17 cellular contexts compared by ENCODE assay signal in the genomic region with DNA sequence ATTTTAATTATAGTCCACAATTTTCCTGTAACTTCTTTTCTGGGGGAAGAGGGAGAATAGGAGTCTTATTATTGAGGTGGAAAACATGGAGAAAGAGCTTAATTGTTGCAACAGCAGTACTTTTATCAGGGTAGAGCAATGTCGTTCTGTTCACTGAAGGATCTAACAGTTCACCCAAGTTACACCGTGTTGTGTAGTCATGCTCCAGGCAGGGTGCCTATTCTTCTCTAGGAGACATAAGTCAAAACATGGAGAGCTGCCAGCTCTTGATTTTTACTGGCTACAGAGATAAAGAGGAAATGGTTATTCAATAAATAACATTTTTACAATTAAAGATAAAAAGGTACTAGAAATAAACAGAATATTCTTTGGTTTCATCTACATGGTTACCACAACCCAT.
DNase-seq lines count a peak whose midpoint lies in the region; ATAC-seq, FAIRE-seq and TF ChIP-seq lines count a peak whose summit lies in the region.
"Had no signal": no experiment of that assay in that cellular context is flagged by ENCODE, and none has a peak within 500 bp of the region (broad histone marks: within the 10 kb centered on the region; RNA-seq: fewer than 3 reads in every experiment).

No MANE protein-coding gene starts in this region.

- H3K27ac ChIP-seq in GM23338 (ENCODE audit: low read depth) = no peak overlapping the region
- H3K27ac ChIP-seq in OCI-LY7 (ENCODE audit: low read depth, low read length, poor library complexity, severe bottlenecking) = no peak overlapping the region

- H3K27ac Mint-ChIP-seq in GM23338 = no peak overlapping the region
- H3K27ac Mint-ChIP-seq: stimulated activated effector memory CD8-positive, alpha-beta T cell treated with anti-CD3 and anti-CD28 coated beads, Interleukin-12 subunit alpha, Interleukin-12 subunit beta, amount 100 ng/mL, for 72 hours had no signal

- no peak overlapping the region for H3K4me3 Mint-ChIP-seq in GM23338
- H3K4me3 Mint-ChIP-seq: activated T-cell treated with anti-CD3 and anti-CD28 coated beads, Interleukin-2, amount 50 U/mL, for 4 hours; brain; stimulated activated effector memory CD8-positive, alpha-beta T cell treated with anti-CD3 and anti-CD28 coated beads, Interleukin-12 subunit alpha, Interleukin-12 subunit beta, amount 100 ng/mL, for 72 hours had no signal

- ATAC-seq in GM23338 (no peak), GM18517 (IDR thresholded peaks at IDR 0.05; ENCODE audit: unreplicated experiment) (no peak)
- ATAC-seq: activated T-cell treated with anti-CD3 and anti-CD28 coated beads, Interleukin-2, amount 50 U/mL, for 4 hours; esophagus mucosa; stimulated activated effector memory CD8-positive, alpha-beta T cell treated with anti-CD3 and anti-CD28 coated beads, Interleukin-12 subunit alpha, Interleukin-12 subunit beta, amount 100 ng/mL, for 72 hours had no signal

- H3K36me3 Mint-ChIP-seq in GM23338 (ENCODE audit: low read depth) = no peaks in the 10 kb centered on the region
- H3K36me3 Mint-ChIP-seq: brain; stimulated activated effector memory CD8-positive, alpha-beta T cell treated with anti-CD3 and anti-CD28 coated beads, Interleukin-12 subunit alpha, Interleukin-12 subunit beta, amount 100 ng/mL, for 72 hours had no signal

- no peak for FAIRE-seq in bronchial epithelial cell (lab: Jason Lieb, UNC)
- FAIRE-seq: GM12891 had no signal

- H4K20me1 ChIP-seq in GM23338 (replicated peaks; ENCODE audit: insufficient read depth) (no peaks in the 10 kb centered on the region), OCI-LY7 (ENCODE audit: insufficient read depth, low read length) (no peaks in the 10 kb centered on the region)

- H3K9me3 Mint-ChIP-seq in GM23338 = no peaks in the 10 kb centered on the region

- H3F3A ChIP-seq in GM23338 (replicated peaks; ENCODE audit: low read depth) = no peaks in the 10 kb centered on the region

- H3K4me1 ChIP-seq in GM23338 (ENCODE audit: insufficient read depth) = no peaks in the 10 kb centered on the region
- no peaks in the 10 kb centered on the region for H3K4me1 ChIP-seq in OCI-LY7 (ENCODE audit: insufficient read depth, low read length, poor library complexity, severe bottlenecking)

- H3K9me3 ChIP-seq in OCI-LY7 (ENCODE audit: low read length) = no peaks in the 10 kb centered on the region

- peaks cover 12% of the 10 kb centered on the region for H3K4me1 Mint-ChIP-seq in GM23338
- H3K4me1 Mint-ChIP-seq: stimulated activated effector memory CD8-positive, alpha-beta T cell treated with anti-CD3 and anti-CD28 coated beads, Interleukin-12 subunit alpha, Interleukin-12 subunit beta, amount 100 ng/mL, for 72 hours had no signal

- H3K36me3 ChIP-seq in GM23338 (ENCODE audit: insufficient read depth) (no peaks in the 10 kb centered on the region), bronchial epithelial cell (ENCODE audit: control insufficient read depth, insufficient read depth, low read length) (no peaks in the 10 kb centered on the region), OCI-LY7 (ENCODE audit: insufficient read depth, low read length) (no peaks in the 10 kb centered on the region)

- H3K27me3 Mint-ChIP-seq in GM23338 (ENCODE audit: insufficient read depth, low read depth, poor library complexity) = peaks cover 4% of the 10 kb centered on the region

- CTCF ChIA-PET in OCI-LY7 (lab: Charles Lee; ENCODE audit: unreplicated experiment) = no interaction called here

- H3K4me3 ChIP-seq in GM23338 (no peak overlapping the region), bronchial epithelial cell (ENCODE audit: low read depth, low read length) (no peak overlapping the region), OCI-LY7 (ENCODE audit: low read depth, low read length, poor library complexity, severe bottlenecking) (no peak overlapping the region)

- H3K27me3 ChIP-seq in GM23338 (ENCODE audit: insufficient read depth) (no peaks in the 10 kb centered on the region), bronchial epithelial cell (ENCODE audit: control insufficient read depth, insufficient read depth, low read length) (no peaks in the 10 kb centered on the region)

- intact Hi-C loops in OCI-LY7 (cut with micrococcal nuclease; ENCODE audit: unreplicated experiment) = no loop called here

- H3K4me2 ChIP-seq in GM23338 (no peak overlapping the region), OCI-LY7 (ENCODE audit: low read length) (no peak overlapping the region)

- H2AFZ ChIP-seq in GM23338 (0 out of 2 replicates have a peak overlapping the region, but pooled peaks have one; percentile 2), OCI-LY7 (ENCODE audit: low read length) (no peak overlapping the region)

- peak; percentile 63 for DNase-seq in AG09319 (ENCODE audit: extremely low read depth, low read depth)
- DNase-seq in GM23338 (ENCODE audit: low spot score) = no peak
- DNase-seq in bronchial epithelial cell (ENCODE audit: low read depth) = peak; percentile 17
- DNase-seq in mucosa of gallbladder (ENCODE audit: low spot score) = peak; percentile 46
- DNase-seq in NCI-H187 treated with DMSO at 0.1 percent for 48 hours (lab: John Stamatoyannopoulos, UW) = no peak
- DNase-seq in OCI-LY7 (ENCODE audit: low spot score) = no peak
- DNase-seq in stimulated activated naive CD4-positive, alpha-beta T cell (lab: John Stamatoyannopoulos, UW) = no peak
- DNase-seq: activated CD4-positive, CD25-positive, alpha-beta regulatory T cell; activated T-cell treated with anti-CD3 and anti-CD28 coated beads, Interleukin-2, amount 50 U/mL, for 4 hours; KBM-7; kidney glomerular epithelial cell; NCI-H2171 treated with DMSO at 0.1 percent for 48 hours had no signal

- H3K9me2 ChIP-seq in GM23338 (ENCODE audit: insufficient read depth) = 0 out of 2 replicates have a peak, but pooled peaks cover under 1% of the 10 kb centered on the region
- no peaks in the 10 kb centered on the region for H3K9me2 ChIP-seq in OCI-LY7 (ENCODE audit: insufficient read depth, low read length)

- no peak for TF ChIP-seq CTCF in AG09319 (IDR thresholded peaks at IDR 0.05; ENCODE audit: low read depth, low read length)
- TF ChIP-seq CTCF in GM23338 (conservative IDR thresholded peaks at IDR 0.05; ENCODE audit: low read depth in 2 of 2) = no peak
- TF ChIP-seq CTCF in bronchial epithelial cell (IDR thresholded peaks at IDR 0.05; ENCODE audit: insufficient read depth, low read length, severe bottlenecking) = no peak
- TF ChIP-seq CTCF in OCI-LY7 (conservative IDR thresholded peaks at IDR 0.05; ENCODE audit: low read length) = no peak

- BruUV-seq in OCI-LY7 (replicated peaks; lab: Mats Ljungman, UMichigan) = no TSS peak

- no peaks in the 10 kb centered on the region for H3K79me2 ChIP-seq in GM23338 (replicated peaks; ENCODE audit: insufficient read depth)
- H3K79me2 ChIP-seq in OCI-LY7 (ENCODE audit: insufficient read depth, low read depth, low read length) = no peaks in the 10 kb centered on the region

- POLR2A ChIA-PET in OCI-LY7 (lab: Charles Lee) = no interaction called here

TF ChIP-seq in GM23338, 12 proteins besides CTCF, POLR2A, EP300 and RAD21:
- TF ChIP-seq NANOG (IDR thresholded peaks at IDR 0.05; ENCODE audit: borderline replicate concordance) (no peak), POLR2AphosphoS5 (IDR thresholded peaks at IDR 0.05; ENCODE audit: low read depth) (no peak), ZNF114 (CRISPR knock-in tag; IDR thresholded peaks at IDR 0.05) (no peak), EZH2 (IDR thresholded peaks at IDR 0.05; ENCODE audit: low read depth, unreplicated experiment) (no peak), EZH2phosphoT487 (IDR thresholded peaks at IDR 0.05; ENCODE audit: unreplicated experiment) (no peak)
TF ChIP-seq in GM23338: peak in this region for 0.

Comparison
In these comparisons a context has a peak if more than half of its experiments do, and no peak if none do; other contexts are left out.
1. DNase-seq: peak in AG09319 (single experiment), bronchial epithelial cell (single experiment) and mucosa of gallbladder (single experiment); none in GM23338 (single experiment), NCI-H187 treated with DMSO at 0.1 percent for 48 hours (single experiment), OCI-LY7 (single experiment) and stimulated activated naive CD4-positive, alpha-beta T cell (0 of 6).